In the genomic region with DNA sequence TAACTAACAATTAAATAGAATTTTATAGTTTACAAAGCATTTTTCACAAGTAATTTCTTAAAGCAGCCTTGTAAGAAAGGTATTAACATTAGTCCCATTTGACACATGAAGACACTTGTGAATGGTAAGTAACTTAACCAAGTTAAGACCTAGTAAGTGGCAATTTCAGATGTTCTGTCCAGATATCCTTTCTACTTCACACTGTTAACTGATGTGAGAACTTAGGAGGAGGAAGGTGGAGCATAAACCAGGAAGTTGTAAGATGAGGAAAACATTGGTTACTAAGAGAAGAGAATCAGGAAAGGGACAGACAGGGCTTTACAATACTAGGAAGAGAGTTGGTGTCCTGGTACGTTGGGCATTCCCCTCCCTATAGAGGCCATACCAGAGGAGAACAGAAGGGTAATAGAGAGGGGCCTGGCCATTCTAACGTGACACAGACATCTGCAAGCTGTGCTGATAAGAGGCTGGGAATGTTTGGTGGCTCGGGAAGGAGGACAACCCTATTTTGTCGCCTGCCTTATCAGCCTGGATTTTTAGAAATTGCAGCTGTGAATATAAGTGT, we compare ENCODE assay signal across 2 cellular contexts.
TF ChIP-seq lines count a peak whose summit lies in the region.

No MANE protein-coding gene starts in this region.

TF ChIP-seq in SK-N-SH treated with all-trans-retinoic acid at 6 μM for 48 hours, 23 proteins besides CTCF, POLR2A, EP300 and RAD21:
- TF ChIP-seq TCF4 (CRISPR knock-in tag; IDR thresholded peaks at IDR 0.05; ENCODE audit: borderline replicate concordance) (0 out of 2 replicates have a peak, but pooled peaks have one; percentile 33), POU6F1 (CRISPR knock-in tag; IDR thresholded peaks at IDR 0.05; ENCODE audit: borderline replicate concordance, low read depth) (no peak)

TF ChIP-seq in H1, 55 proteins besides CTCF, POLR2A, EP300 and RAD21:
- TF ChIP-seq ZNF274 (IDR thresholded peaks at IDR 0.05; ENCODE audit: borderline replicate concordance, extremely low read depth, low read length) (no peak), PHF8 (conservative IDR thresholded peaks at IDR 0.05; ENCODE audit: low read depth, low read length) (no peak), TAF7 (optimal IDR thresholded peaks at IDR 0.05; ENCODE audit: borderline replicate concordance, low read depth, low read length) (no peak), NANOG (IDR thresholded peaks at IDR 0.05; ENCODE audit: insufficient read depth, low read depth, low read length, poor library complexity, severe bottlenecking) (no peak), POU5F1 (IDR thresholded peaks at IDR 0.05; ENCODE audit: low read depth, low read length) (no peak), RNF2 (IDR thresholded peaks at IDR 0.05; ENCODE audit: borderline replicate concordance, low read depth, low read length, missing control alignments, poor library complexity, severe bottlenecking) (no peak), RXRA (IDR thresholded peaks at IDR 0.05; ENCODE audit: insufficient read depth, low read depth, low read length) (no peak), BCL11A (IDR thresholded peaks at IDR 0.05; ENCODE audit: low read depth in 2 of 2, low read length in 2 of 2) (no peak), MAFK (IDR thresholded peaks at IDR 0.05; ENCODE audit: low read depth, low read length) (no peak), SRF (IDR thresholded peaks at IDR 0.05; ENCODE audit: low read depth, low read length) (no peak), RFX5 (IDR thresholded peaks at IDR 0.05; ENCODE audit: borderline replicate concordance, low read depth, low read length) (no peak), TAF1 (IDR thresholded peaks at IDR 0.05; ENCODE audit: low read depth, low read length) (no peak), BRCA1 (IDR thresholded peaks at IDR 0.05; ENCODE audit: low read depth, low read length) (no peak)
- TF ChIP-seq, protein P1, sequence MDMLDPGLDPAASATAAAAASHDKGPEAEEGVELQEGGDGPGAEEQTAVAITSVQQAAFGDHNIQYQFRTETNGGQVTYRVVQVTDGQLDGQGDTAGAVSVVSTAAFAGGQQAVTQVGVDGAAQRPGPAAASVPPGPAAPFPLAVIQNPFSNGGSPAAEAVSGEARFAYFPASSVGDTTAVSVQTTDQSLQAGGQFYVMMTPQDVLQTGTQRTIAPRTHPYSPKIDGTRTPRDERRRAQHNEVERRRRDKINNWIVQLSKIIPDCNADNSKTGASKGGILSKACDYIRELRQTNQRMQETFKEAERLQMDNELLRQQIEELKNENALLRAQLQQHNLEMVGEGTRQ (IDR thresholded peaks at IDR 0.05; ENCODE audit: low read length): no peak
